In the genomic region with DNA sequence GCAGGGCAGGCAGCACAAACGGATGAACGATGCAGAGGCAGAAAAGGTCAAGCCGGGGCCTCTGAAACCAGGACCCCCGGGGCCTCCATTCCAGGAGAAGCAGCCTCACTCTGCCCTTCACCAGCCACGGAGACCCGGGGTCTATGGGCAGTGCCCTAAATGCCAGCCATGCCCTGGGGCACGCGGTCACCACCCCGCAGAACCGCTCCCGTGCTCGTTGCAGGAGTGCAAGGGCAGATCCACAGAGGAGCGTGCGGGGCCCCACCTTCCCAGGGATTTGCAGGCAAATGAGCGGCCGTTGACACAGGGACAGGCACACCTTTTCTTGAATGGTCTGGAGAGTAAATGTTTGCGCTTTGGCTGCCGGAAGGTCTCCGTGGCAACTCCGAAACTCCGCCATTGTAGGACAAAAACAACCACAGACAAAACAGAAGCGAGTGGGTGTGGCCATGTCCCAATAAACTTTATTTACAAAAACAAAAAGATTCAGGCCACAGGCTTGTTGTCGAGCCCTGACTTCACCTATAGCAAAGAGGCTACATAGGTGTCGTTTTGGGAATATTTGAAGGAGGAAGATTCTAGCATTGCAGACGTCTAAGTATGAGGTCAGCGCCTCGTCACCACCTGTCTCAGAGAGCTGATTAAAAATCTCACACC, we compare ENCODE assay signal across 16 cellular contexts.
"Had no signal": no experiment of that assay in that cellular context is flagged by ENCODE, and none has a peak within 500 bp of the region (broad histone marks: within the 10 kb centered on the region; RNA-seq: fewer than 3 reads in every experiment).

No MANE protein-coding gene starts in this region.

- H3K27ac Mint-ChIP-seq: activated CD4-positive, alpha-beta memory T cell treated with anti-CD3 and anti-CD28 coated beads for 36 hours; effector memory CD8-positive, alpha-beta T cell; stimulated activated naive CD8-positive, alpha-beta T cell treated with anti-CD3 and anti-CD28 coated beads, Interleukin-15, Interleukin-2, amounts not matched to agents 100 ng/mL and 50 ng/mL, for 24 hours; T-helper 2 cell treated with Interferon-gamma antibody and Interleukin-4, amounts not matched to agents 5 μg/mL and 100 μg/mL, for 36 hours had no signal

- H3K27me3 Mint-ChIP-seq: activated CD4-positive, alpha-beta memory T cell treated with anti-CD3 and anti-CD28 coated beads for 36 hours; stimulated activated naive CD8-positive, alpha-beta T cell treated with anti-CD3 and anti-CD28 coated beads, Interleukin-15, Interleukin-2, amounts not matched to agents 100 ng/mL and 50 ng/mL, for 24 hours had no signal

- DNase-seq: activated CD4-positive, alpha-beta T cell treated with anti-CD3 and anti-CD28 coated beads for 1 hour; activated gamma-delta T cell treated with Interleukin-2 at 50 U/mL for 16 hours; activated T-cell treated with anti-CD3 and anti-CD28 coated beads, Interleukin-2, amount 50 U/mL, for 48 hours; caudate nucleus; effector memory CD8-positive, alpha-beta T cell; mesenchymal stem cell; stimulated activated CD4-positive, alpha-beta T cell treated with anti-CD3 and anti-CD28 coated beads, Interleukin-15, amount 100 ng/mL, for 24 hours; stimulated activated CD4-positive, alpha-beta T cell treated with anti-CD3 and anti-CD28 coated beads, Interleukin-4, amount 100 ng/mL, for 24 hours had no signal

- H3K36me3 ChIP-seq: pancreas, thoracic aorta had no signal

- H3K36me3 Mint-ChIP-seq: activated CD4-positive, alpha-beta memory T cell treated with anti-CD3 and anti-CD28 coated beads for 36 hours had no signal

- H3K4me3 ChIP-seq: pancreas, thoracic aorta had no signal

- H3K4me1 ChIP-seq: pancreas had no signal

- H3K9me3 Mint-ChIP-seq: activated CD4-positive, alpha-beta memory T cell treated with anti-CD3 and anti-CD28 coated beads for 36 hours; effector memory CD8-positive, alpha-beta T cell; neural crest cell; stimulated activated naive CD8-positive, alpha-beta T cell treated with anti-CD3 and anti-CD28 coated beads, Interleukin-15, Interleukin-2, amounts not matched to agents 100 ng/mL and 50 ng/mL, for 24 hours; T-helper 2 cell treated with Interferon-gamma antibody and Interleukin-4, amounts not matched to agents 5 μg/mL and 100 μg/mL, for 36 hours had no signal

- H3K4me3 Mint-ChIP-seq: activated CD4-positive, alpha-beta memory T cell treated with anti-CD3 and anti-CD28 coated beads for 36 hours; effector memory CD8-positive, alpha-beta T cell; neural crest cell; stimulated activated naive CD8-positive, alpha-beta T cell treated with anti-CD3 and anti-CD28 coated beads, Interleukin-15, Interleukin-2, amounts not matched to agents 100 ng/mL and 50 ng/mL, for 24 hours; T-helper 2 cell treated with Interferon-gamma antibody and Interleukin-4, amounts not matched to agents 5 μg/mL and 100 μg/mL, for 36 hours had no signal

- H3K9me3 ChIP-seq: pancreas, thoracic aorta had no signal

- H3K27ac ChIP-seq: pancreas, thoracic aorta had no signal

- FAIRE-seq: keratinocyte, pancreas had no signal

- ATAC-seq: effector memory CD8-positive, alpha-beta T cell; left ventricle myocardium superior; pancreas had no signal

- H3K27me3 ChIP-seq: pancreas had no signal
